In genomic region chr1:56413671-56414199, GRCh38 we compare ENCODE assay signal across 19 cellular contexts.
DNase-seq lines count a peak whose midpoint lies in the region; TF ChIP-seq lines count a peak whose summit lies in the region.
"Had no signal": no experiment of that assay in that cellular context is flagged by ENCODE, and none has a peak within 500 bp of the region (broad histone marks: within the 10 kb centered on the region; RNA-seq: fewer than 3 reads in every experiment).

No MANE protein-coding gene starts in this region.

- H3K4me1 Mint-ChIP-seq in Calu3 (ENCODE audit: low read depth, unreplicated experiment) (peaks cover 42% of the 10 kb centered on the region), endodermal cell (peaks cover 63% of the 10 kb centered on the region)

- DNase-seq in dermis microvascular lymphatic vessel endothelial cell (ENCODE audit: low read depth in 2 of 2) = peak; percentile 50 to 54
- no peak for DNase-seq in mesenchymal stem cell
- DNase-seq in Calu3 = no peak
- DNase-seq in sigmoid colon = no peak
- no peak for DNase-seq in amygdala (lab: John Stamatoyannopoulos, UW)
- DNase-seq in endodermal cell = no peak
- DNase-seq: ACHN, C1 segment of cervical spinal cord, DMS 273 treated with DMSO at 0.1 percent for 48 hours, HFFc6, Karpas-422, MM.1S, NCI-H1092, NCI-H146, NCI-H2029 treated with DMSO at 0.1 percent for 48 hours, NCI-H2171 treated with DMSO at 0.1 percent for 48 hours, NCI-H446 treated with DMSO at 0.1 percent for 48 hours, SJCRH30 had no signal

- TF ChIP-seq CTCF in HEK293 (tag by site-specific recombination; IDR thresholded peaks at IDR 0.05) (no peak), Calu3 (IDR thresholded peaks at IDR 0.05; ENCODE audit: unreplicated experiment) (no peak), sigmoid colon (IDR thresholded peaks at IDR 0.05) (no peak), endodermal cell (conservative IDR thresholded peaks at IDR 0.05) (no peak)

- peak overlapping the region; percentile 86 for H4K91ac ChIP-seq in mesenchymal stem cell (ENCODE audit: low read length)

- TF ChIP-seq EP300 in sigmoid colon (IDR thresholded peaks at IDR 0.05) = no peak

- no peak overlapping the region for H3K23ac ChIP-seq in mesenchymal stem cell (ENCODE audit: low read length in 2 of 2)

- H2BK15ac ChIP-seq in mesenchymal stem cell (ENCODE audit: low read depth, poor library complexity, severe bottlenecking) = no peak overlapping the region

- H2BK12ac ChIP-seq in mesenchymal stem cell (ENCODE audit: low read length in 2 of 2) = peak overlapping the region in 1 of 2 experiments; percentile 33

- CTCF ChIA-PET in HEK293 (lab: Yijun Ruan, JAX) = interaction anchor here (0.6 kb wide), 1 partner anchor 14 kb away, joined by 3 read pairs; no protein-coding TSS in a partner anchor
- CTCF ChIA-PET in Calu3 (lab: Charles Lee) = interaction anchor here (0.8 to 1.2 kb wide), 2 partner anchors 10 to 171 kb away, joined by 3 to 4 read pairs; no protein-coding TSS in a partner anchor

- H2BK120ac ChIP-seq in mesenchymal stem cell (ENCODE audit: low read depth, low read length) = no peak overlapping the region

- H3K14ac ChIP-seq in mesenchymal stem cell (ENCODE audit: low read length in 2 of 2) = no peak overlapping the region

- no peak for TF ChIP-seq POLR2A in sigmoid colon (IDR thresholded peaks at IDR 0.05)

- no peak overlapping the region for H3K18ac ChIP-seq in mesenchymal stem cell (ENCODE audit: low read depth in 1 of 2, low read length in 2 of 2)

- POLR2A ChIA-PET in HEK293 (lab: Yijun Ruan, JAX) = interaction anchor here (1.1 to 1.2 kb wide), 2 partner anchors 11 to 165 kb away, joined by 3 to 4 read pairs; partner anchors contain the start of gene PLPP3

- WGBS in mesenchymal stem cell = 81% methylated on average over 7 of the region's 7 CpGs
- WGBS in sigmoid colon, 2 donors = 76 to 81% methylated on average over 7 of the region's 7 CpGs
- WGBS in endodermal cell (ENCODE audit: insufficient coverage in 1 of 2, insufficient read length in 1 of 2), 2 experiments = 87 to 91% methylated on average over 4 to 7 of the region's 7 CpGs

- no peak overlapping the region for H2BK5ac ChIP-seq in mesenchymal stem cell (ENCODE audit: low read depth, low read length, poor library complexity, severe bottlenecking)

- no peak overlapping the region for H2AK5ac ChIP-seq in mesenchymal stem cell (ENCODE audit: low read length, severe bottlenecking)

- no peak overlapping the region for H3K4me2 ChIP-seq in mesenchymal stem cell (ENCODE audit: low read length, poor library complexity, severe bottlenecking)

- no TSS peak for BruUV-seq in Calu3 (replicated peaks; lab: Mats Ljungman, UMichigan)

- H2AFZ ChIP-seq in mesenchymal stem cell (ENCODE audit: low read depth, low read length) = no peak overlapping the region

- H3K4me1 ChIP-seq in HEK293 (ENCODE audit: control insufficient read depth, insufficient read depth, low read length) (peaks cover 23% of the 10 kb centered on the region), mesenchymal stem cell (ENCODE audit: control insufficient read depth, insufficient read depth, low read depth, low read length) (no peaks in the 10 kb centered on the region), sigmoid colon (peaks cover 0 to 13% (median 8%) of the 10 kb centered on the region in 4 donors), endodermal cell (ENCODE audit: control insufficient read depth, insufficient read depth, low read length) (peaks cover 5% of the 10 kb centered on the region)
- H3K4me1 ChIP-seq: SJCRH30 had no signal

- H3K4me3 Mint-ChIP-seq in Calu3 (ENCODE audit: low read depth, unreplicated experiment) = no peak overlapping the region
- H3K4me3 Mint-ChIP-seq in endodermal cell = no peak overlapping the region
- H3K4me3 Mint-ChIP-seq: HFFc6 had no signal

- H3K79me1 ChIP-seq in mesenchymal stem cell (replicated peaks; ENCODE audit: low read length, poor library complexity, severe bottlenecking) = no peaks in the 10 kb centered on the region

- no peak overlapping the region for H3K4ac ChIP-seq in mesenchymal stem cell (ENCODE audit: low read depth in 1 of 2, low read length in 2 of 2)

- H3K9me3 Mint-ChIP-seq in Calu3 (ENCODE audit: low read depth, unreplicated experiment) (no peaks in the 10 kb centered on the region), endodermal cell (peaks cover 6% of the 10 kb centered on the region)

- H3K27ac Mint-ChIP-seq in Calu3 (ENCODE audit: unreplicated experiment) (no peak overlapping the region), endodermal cell (no peak overlapping the region)
- H3K27ac Mint-ChIP-seq: HFFc6 had no signal

- H3K9ac ChIP-seq in mesenchymal stem cell (ENCODE audit: low read length) = no peak overlapping the region
- no peak overlapping the region for H3K9ac ChIP-seq in endodermal cell (ENCODE audit: extremely low read depth, low read length, poor library complexity, severe bottlenecking)

- intact Hi-C loops in Calu3 (cut with micrococcal nuclease; ENCODE audit: unreplicated experiment) (loop anchor here (5.0 to 10.0 kb wide), 2 partner anchors 104 to 291 kb away; no protein-coding TSS in a partner anchor), sigmoid colon (cut with DNase I) (no loop called here)

- H3K27me3 Mint-ChIP-seq in Calu3 (ENCODE audit: unreplicated experiment) (no peaks in the 10 kb centered on the region), endodermal cell (ENCODE audit: insufficient read depth) (no peaks in the 10 kb centered on the region)

- no peak overlapping the region for H3K4me3 ChIP-seq in HEK293 (ENCODE audit: low read depth, low read length)
- no peak overlapping the region for H3K4me3 ChIP-seq in mesenchymal stem cell (ENCODE audit: insufficient read depth in 1 of 2, low read depth in 1 of 2, low read length in 2 of 2)
- H3K4me3 ChIP-seq in sigmoid colon = no peak overlapping the region
- no peak overlapping the region for H3K4me3 ChIP-seq in endodermal cell (ENCODE audit: low read length)
- H3K4me3 ChIP-seq: SJCRH30 had no signal

- H4K8ac ChIP-seq in mesenchymal stem cell (ENCODE audit: low read length) = no peak overlapping the region

- H3K36me3 ChIP-seq in HEK293 (ENCODE audit: control insufficient read depth in 2 of 2, insufficient read depth in 1 of 2, low read length in 2 of 2) (no peaks in the 10 kb centered on the region), mesenchymal stem cell (ENCODE audit: control insufficient read depth in 1 of 2, insufficient read depth in 2 of 2, low read depth in 1 of 2, low read length in 2 of 2) (no peaks in the 10 kb centered on the region), sigmoid colon (no peaks in the 10 kb centered on the region), endodermal cell (ENCODE audit: control insufficient read depth, insufficient read depth, low read length) (no peaks in the 10 kb centered on the region)
- H3K36me3 ChIP-seq: SJCRH30 had no signal

- H3K9me3 ChIP-seq in HEK293 (ENCODE audit: control insufficient read depth, insufficient read depth, low read depth, low read length) = no peaks in the 10 kb centered on the region
- H3K9me3 ChIP-seq in mesenchymal stem cell (ENCODE audit: control insufficient read depth, low read length) = no peaks in the 10 kb centered on the region
- no peaks in the 10 kb centered on the region for H3K9me3 ChIP-seq in sigmoid colon
- peaks cover 19% of the 10 kb centered on the region for H3K9me3 ChIP-seq in endodermal cell (ENCODE audit: control insufficient read depth, low read length)
- H3K9me3 ChIP-seq: SJCRH30 had no signal

- H3K27me3 ChIP-seq in mesenchymal stem cell (ENCODE audit: control insufficient read depth in 1 of 2, insufficient read depth in 1 of 2, low read length in 2 of 2) (peaks cover 0 to 8% of the 10 kb centered on the region in 2 experiments), sigmoid colon (no peaks in the 10 kb centered on the region), endodermal cell (ENCODE audit: control insufficient read depth, insufficient read depth, low read length, poor library complexity, severe bottlenecking) (no peaks in the 10 kb centered on the region)

- peaks cover 3% of the 10 kb centered on the region for H3K36me3 Mint-ChIP-seq in Calu3 (ENCODE audit: insufficient read depth, unreplicated experiment)
- no peaks in the 10 kb centered on the region for H3K36me3 Mint-ChIP-seq in endodermal cell (ENCODE audit: low read depth)

- H3K27ac ChIP-seq in HEK293 (ENCODE audit: extremely low read depth, low read depth, low read length) (no peak overlapping the region; the same call in 1 of the 2 replicates), mesenchymal stem cell (ENCODE audit: low read length, poor library complexity, severe bottlenecking) (no peak overlapping the region), sigmoid colon (no peak overlapping the region), endodermal cell (ENCODE audit: low read depth, low read length) (no peak overlapping the region)
- H3K27ac ChIP-seq: SJCRH30 had no signal

TF ChIP-seq in HEK293, 187 proteins besides CTCF, POLR2A, EP300 and RAD21:
- TF ChIP-seq EGR2 (tag by site-specific recombination; IDR thresholded peaks at IDR 0.05; ENCODE audit: low read depth) = 0 out of 2 replicates have a peak, but pooled peaks have one; percentile 4
- no peak for TF ChIP-seq ZNF629 (tag by site-specific recombination; IDR thresholded peaks at IDR 0.05)

Comparison
In these comparisons a context has a peak if more than half of its experiments do, and no peak if none do; other contexts are left out.
1. DNase-seq: peak in dermis microvascular lymphatic vessel endothelial cell (2 of 2); none in mesenchymal stem cell (single experiment), Calu3 (single experiment), sigmoid colon (single experiment), amygdala (0 of 56) and endodermal cell (single experiment).